ENCODE assay signal across 28 cellular contexts in the genomic region with DNA sequence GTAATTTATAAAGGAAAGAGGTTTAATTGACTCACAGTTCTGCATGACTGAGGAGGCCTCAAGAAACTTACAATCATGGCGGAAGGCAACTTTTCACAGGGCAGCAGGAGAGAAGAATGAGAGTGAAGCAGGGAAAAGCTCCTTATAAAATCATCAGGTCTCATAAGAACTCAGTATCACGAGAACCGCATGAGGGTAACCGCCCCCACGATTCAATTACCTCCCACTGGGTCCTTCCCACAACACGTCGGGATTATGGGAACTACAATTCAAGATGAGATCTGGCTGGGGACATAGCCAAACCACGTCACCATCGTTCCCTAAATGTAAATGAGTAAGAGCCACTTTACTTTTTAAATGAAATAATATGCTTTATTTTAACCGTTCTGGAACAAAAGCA.
"Had no signal": no experiment of that assay in that cellular context is flagged by ENCODE, and none has a peak within 500 bp of the region (broad histone marks: within the 10 kb centered on the region; RNA-seq: fewer than 3 reads in every experiment).

No MANE protein-coding gene starts in this region.

- H3K9me3 ChIP-seq: colonic mucosa, esophagus squamous epithelium, gastrocnemius medialis, heart left ventricle, left lung, lower lobe of right lung, mucosa of descending colon had no signal

- ATAC-seq: effector memory CD8-positive, alpha-beta T cell; esophagus mucosa; gastrocnemius medialis; heart left ventricle; left cardiac atrium; left lung; left ventricle myocardium superior; lower lobe of right lung; mucosa of descending colon had no signal

- H3K4me2 ChIP-seq: hepatocyte had no signal

- H2AFZ ChIP-seq: hepatocyte had no signal

- H3K36me3 ChIP-seq: colonic mucosa, esophagus squamous epithelium, gastrocnemius medialis, heart left ventricle, left lung, lower lobe of right lung had no signal

- DNase-seq: colonic mucosa; cortex of kidney; effector CD8-positive, alpha-beta T cell; effector memory CD8-positive, alpha-beta T cell; endodermal cell; erythroblast; esophagus squamous epithelium; foreskin fibroblast; foreskin melanocyte; gastrocnemius medialis; glutamatergic neuron; heart left ventricle; hypothalamus; immature natural killer cell; islet precursor cell; kidney; kidney glomerular epithelial cell; left cardiac atrium; left lung; left ventricle myocardium superior; lower lobe of right lung; mesenchymal stem cell; mucosa of descending colon; naive B cell had no signal

- FAIRE-seq: endometrium, kidney had no signal

- H3K4me1 ChIP-seq: colonic mucosa, esophagus squamous epithelium, gastrocnemius medialis, heart left ventricle, left lung, lower lobe of right lung had no signal

- H3K79me2 ChIP-seq: hepatocyte had no signal

- H3K27me3 ChIP-seq: colonic mucosa, esophagus squamous epithelium, gastrocnemius medialis, heart left ventricle, hepatocyte, left lung had no signal

- H3K27ac ChIP-seq: colonic mucosa, epithelial cell of prostate, esophagus squamous epithelium, gastrocnemius medialis, heart left ventricle, hepatocyte, left lung, lower lobe of right lung had no signal

- H3K4me3 ChIP-seq: colonic mucosa, esophagus squamous epithelium, gastrocnemius medialis, heart left ventricle, hepatocyte, left lung, lower lobe of right lung, mucosa of descending colon had no signal
